ENCODE assay signal across 16 cellular contexts in genomic region chr2:234873828-234874173, GRCh38.
DNase-seq lines count a peak whose midpoint lies in the region; ATAC-seq and TF ChIP-seq lines count a peak whose summit lies in the region.
"Had no signal": no experiment of that assay in that cellular context is flagged by ENCODE, and none has a peak within 500 bp of the region (broad histone marks: within the 10 kb centered on the region; RNA-seq: fewer than 3 reads in every experiment).

No MANE protein-coding gene starts in this region.

- no peak overlapping the region for H3K4me3 ChIP-seq in SJSA1

- DNase-seq in Daoy (ENCODE audit: low read depth): peak; percentile 90
- DNase-seq in SJSA1 (ENCODE audit: low read depth in 1 of 2, low spot score in 2 of 2): peak; percentile 81 to 91
- DNase-seq in foreskin keratinocyte: peak in 1 of 2 donors; percentile 11
- peak; percentile 84 for DNase-seq in posterior vena cava (ENCODE audit: low spot score)
- DNase-seq in stimulated activated CD4-positive, alpha-beta T cell treated with anti-CD3 and anti-CD28 coated beads, Interleukin-4, amount 100 ng/mL, for 24 hours: no peak
- DNase-seq in NCI-H1694 treated with DMSO at 0.1 percent for 48 hours (lab: John Stamatoyannopoulos, UW): no peak
- no peak for DNase-seq in amygdala (lab: John Stamatoyannopoulos, UW)
- DNase-seq: activated CD4-positive, alpha-beta T cell treated with anti-CD3 and anti-CD28 coated beads for 1 hour; activated naive CD8-positive, alpha-beta T cell treated with anti-CD3 and anti-CD28 coated beads, Interleukin-2, amount 10 ng/mL, durations not matched to agents 7 days and 5 days; AML-193; erythroblast; NCI-H2029; NCI-H748 treated with DMSO at 0.1 percent for 48 hours; small intestine; stimulated activated naive CD8-positive, alpha-beta T cell treated with anti-CD3 and anti-CD28 coated beads, Interleukin-15, amount 100 ng/mL, for 72 hours had no signal

- no peaks in the 10 kb centered on the region for H3K27me3 ChIP-seq in SJSA1 (replicated peaks)
- peaks cover 3% of the 10 kb centered on the region for H3K27me3 ChIP-seq in foreskin keratinocyte

- TF ChIP-seq CTCF in foreskin keratinocyte (conservative IDR thresholded peaks at IDR 0.05): no peak

- ATAC-seq in foreskin keratinocyte (peak; percentile 33), GM19395 (IDR thresholded peaks at IDR 0.05; ENCODE audit: unreplicated experiment) (no peak)
- ATAC-seq: stimulated activated naive CD8-positive, alpha-beta T cell treated with anti-CD3 and anti-CD28 coated beads, Interleukin-15, amount 100 ng/mL, for 72 hours had no signal

- H3K4me1 ChIP-seq in SJSA1 (replicated peaks) (peaks cover 21% of the 10 kb centered on the region), foreskin keratinocyte (no peaks in the 10 kb centered on the region)

- H3K36me3 ChIP-seq in SJSA1: no peaks in the 10 kb centered on the region

- no peaks in the 10 kb centered on the region for H3K9me3 ChIP-seq in SJSA1 (replicated peaks)

- intact Hi-C loops in posterior vena cava (cut with DNase I): no loop called here

- H3K27ac ChIP-seq in SJSA1 (peak overlapping the region; percentile 81), foreskin keratinocyte (no peak overlapping the region)

Comparison
In these comparisons a context has a peak if more than half of its experiments do, and no peak if none do; other contexts are left out.
1. DNase-seq: peak in Daoy (single experiment), SJSA1 (2 of 2) and posterior vena cava (single experiment); none in stimulated activated CD4-positive, alpha-beta T cell treated with anti-CD3 and anti-CD28 coated beads, Interleukin-4, amount 100 ng/mL, for 24 hours (single experiment), NCI-H1694 treated with DMSO at 0.1 percent for 48 hours (single experiment) and amygdala (0 of 56).